27 cellular contexts compared by ENCODE assay signal in genomic region chr6:53888931-53889330, GRCh38.
DNase-seq lines count a peak whose midpoint lies in the region; ATAC-seq, FAIRE-seq and TF ChIP-seq lines count a peak whose summit lies in the region.
"Had no signal": no experiment of that assay in that cellular context is flagged by ENCODE, and none has a peak within 500 bp of the region (broad histone marks: within the 10 kb centered on the region; RNA-seq: fewer than 3 reads in every experiment).

No MANE protein-coding gene starts in this region.

- H3K36me3 ChIP-seq in BJ (ENCODE audit: control insufficient read depth, insufficient read depth, low read length): no peaks in the 10 kb centered on the region; the same call in 1 of the 2 replicates
- H3K36me3 ChIP-seq in astrocyte (ENCODE audit: insufficient read depth, low read length): no peaks in the 10 kb centered on the region
- H3K36me3 ChIP-seq: heart left ventricle, upper lobe of left lung had no signal

- no peaks in the 10 kb centered on the region for H3K27me3 Mint-ChIP-seq in astrocyte (ENCODE audit: low read depth, unreplicated experiment)
- H3K27me3 Mint-ChIP-seq: activated CD4-positive, alpha-beta T cell treated with anti-CD3 and anti-CD28 coated beads for 36 hours; activated naive CD8-positive, alpha-beta T cell treated with anti-CD3 and anti-CD28 coated beads for 36 hours had no signal

- H3K4me3 Mint-ChIP-seq in astrocyte (ENCODE audit: unreplicated experiment): no peak overlapping the region
- H3K4me3 Mint-ChIP-seq: activated CD4-positive, alpha-beta T cell treated with anti-CD3 and anti-CD28 coated beads for 36 hours; activated naive CD8-positive, alpha-beta T cell treated with anti-CD3 and anti-CD28 coated beads for 36 hours; neural crest cell; T-helper 2 cell treated with Interferon-gamma antibody and Interleukin-4, amounts not matched to agents 5 μg/mL and 100 μg/mL, for 36 hours had no signal

- TF ChIP-seq CTCF in BJ (IDR thresholded peaks at IDR 0.05; ENCODE audit: insufficient read depth, low read depth, low read length): no peak
- TF ChIP-seq CTCF in astrocyte (IDR thresholded peaks at IDR 0.05; ENCODE audit: insufficient read depth, low read depth, low read length): no peak
- no peak for TF ChIP-seq CTCF in foreskin keratinocyte (conservative IDR thresholded peaks at IDR 0.05)

- ATAC-seq in foreskin keratinocyte (peak; percentile 60), HG03457 (IDR thresholded peaks at IDR 0.05; ENCODE audit: unreplicated experiment) (no peak), HG02798 (IDR thresholded peaks at IDR 0.05; ENCODE audit: poor library complexity, unreplicated experiment) (no peak), HG03442 (IDR thresholded peaks at IDR 0.05; ENCODE audit: unreplicated experiment) (no peak)
- ATAC-seq: activated CD4-positive, alpha-beta T cell treated with anti-CD3 and anti-CD28 coated beads for 36 hours; GM12878; heart left ventricle had no signal

- H3K36me3 Mint-ChIP-seq in astrocyte (ENCODE audit: low read depth, unreplicated experiment): no peaks in the 10 kb centered on the region
- H3K36me3 Mint-ChIP-seq: activated naive CD8-positive, alpha-beta T cell treated with anti-CD3 and anti-CD28 coated beads for 36 hours had no signal

- no peaks in the 10 kb centered on the region for H3K9me3 ChIP-seq in astrocyte (ENCODE audit: insufficient read depth, low read depth, low read length)
- H3K9me3 ChIP-seq: heart left ventricle, spleen, upper lobe of left lung had no signal

- POLR2A ChIA-PET in BJ (lab: Charles Lee): no interaction called here

- no peak overlapping the region for H3K27ac Mint-ChIP-seq in astrocyte (ENCODE audit: unreplicated experiment)
- H3K27ac Mint-ChIP-seq: activated CD4-positive, alpha-beta T cell treated with anti-CD3 and anti-CD28 coated beads for 36 hours; activated naive CD8-positive, alpha-beta T cell treated with anti-CD3 and anti-CD28 coated beads for 36 hours; T-helper 2 cell treated with Interferon-gamma antibody and Interleukin-4, amounts not matched to agents 5 μg/mL and 100 μg/mL, for 36 hours had no signal

- CTCF ChIA-PET in BJ (lab: Yijun Ruan, JAX): interaction anchor here (0.9 kb wide), 1 partner anchor 12 kb away, joined by 3 read pairs; no protein-coding TSS in a partner anchor

- no peak overlapping the region for H3K4me3 ChIP-seq in BJ (ENCODE audit: low read depth, low read length)
- no peak overlapping the region for H3K4me3 ChIP-seq in astrocyte (ENCODE audit: insufficient read depth, low read depth, low read length)
- H3K4me3 ChIP-seq: GM12878, heart left ventricle, lung, spleen, upper lobe of left lung had no signal

- H3K27me3 ChIP-seq in BJ (ENCODE audit: control insufficient read depth, insufficient read depth, low read length): no peaks in the 10 kb centered on the region; the same call in 1 of the 2 replicates
- H3K27me3 ChIP-seq in astrocyte (ENCODE audit: insufficient read depth, low read length): no peaks in the 10 kb centered on the region
- H3K27me3 ChIP-seq in foreskin keratinocyte: no peaks in the 10 kb centered on the region
- H3K27me3 ChIP-seq: heart left ventricle, spleen, upper lobe of left lung had no signal

- peaks cover 4% of the 10 kb centered on the region for H3K4me1 ChIP-seq in astrocyte (ENCODE audit: insufficient read depth, low read length)
- H3K4me1 ChIP-seq in foreskin keratinocyte: peaks cover 12% of the 10 kb centered on the region
- H3K4me1 ChIP-seq: heart left ventricle, parathyroid adenoma, spleen, upper lobe of left lung had no signal

- DNase-seq in BJ (ENCODE audit: low read depth) (peak; percentile 30), HS-5 (ENCODE audit: low read depth) (peak; percentile 11), astrocyte (ENCODE audit: low read depth) (peak; percentile 53), foreskin keratinocyte (peak; percentile 9 to 14), NCI-H1105 (lab: John Stamatoyannopoulos, UW) (no peak)
- DNase-seq: activated CD4-positive, alpha-beta T cell treated with anti-CD3 and anti-CD28 coated beads for 36 hours; activated CD8-positive, alpha-beta memory T cell treated with anti-CD3 and anti-CD28 coated beads for 24 hours; activated effector memory CD4-positive, alpha-beta T cell treated with Interleukin-2 at 50 U/mL for 16 hours; activated naive CD8-positive, alpha-beta T cell treated with anti-CD3 and anti-CD28 coated beads for 36 hours; heart left ventricle; KG1; MV-4-11; NCI-H146; NCI-H2107; spleen; stimulated activated CD4-positive, alpha-beta T cell treated with anti-CD3 and anti-CD28 coated beads, Interleukin-4, amount 100 ng/mL, for 1 hour; upper lobe of left lung had no signal

- peaks cover 19% of the 10 kb centered on the region for H3K4me1 Mint-ChIP-seq in astrocyte (ENCODE audit: low read depth, unreplicated experiment)
- H3K4me1 Mint-ChIP-seq: neural crest cell had no signal

- H3K9me3 Mint-ChIP-seq in astrocyte (ENCODE audit: unreplicated experiment): no peaks in the 10 kb centered on the region
- H3K9me3 Mint-ChIP-seq: activated naive CD8-positive, alpha-beta T cell treated with anti-CD3 and anti-CD28 coated beads for 36 hours; neural crest cell; T-helper 2 cell treated with Interferon-gamma antibody and Interleukin-4, amounts not matched to agents 5 μg/mL and 100 μg/mL, for 36 hours had no signal

- no peaks in the 10 kb centered on the region for H3K79me2 ChIP-seq in astrocyte (ENCODE audit: insufficient read depth, low read length)

- FAIRE-seq in astrocyte (lab: Jason Lieb, UNC): no peak
- FAIRE-seq: D721Med, GM12878 had no signal

- no peaks in the 10 kb centered on the region for H4K20me1 ChIP-seq in astrocyte (ENCODE audit: insufficient read depth, low read length)

- H3K27ac ChIP-seq in astrocyte (ENCODE audit: low read depth, low read length) (no peak overlapping the region), foreskin keratinocyte (no peak overlapping the region)
- H3K27ac ChIP-seq: C4-2B, heart left ventricle, parathyroid adenoma, spleen, upper lobe of left lung had no signal

- H3K4me2 ChIP-seq in astrocyte (ENCODE audit: low read length): no peak overlapping the region

- H3K9ac ChIP-seq in astrocyte (ENCODE audit: low read length): no peak overlapping the region
- H3K9ac ChIP-seq: parathyroid adenoma had no signal

- no peak overlapping the region for H2AFZ ChIP-seq in astrocyte (ENCODE audit: low read depth, low read length)
- H2AFZ ChIP-seq: parathyroid adenoma had no signal
